32 cellular contexts compared by ENCODE assay signal in genomic region chr14:44791730-44792129, GRCh38.
"Had no signal": no experiment of that assay in that cellular context is flagged by ENCODE, and none has a peak within 500 bp of the region (broad histone marks: within the 10 kb centered on the region; RNA-seq: fewer than 3 reads in every experiment).

No MANE protein-coding gene starts in this region.

- H3K36me3 Mint-ChIP-seq: activated naive CD4-positive, alpha-beta T cell treated with anti-CD3 and anti-CD28 coated beads, Interleukin-2, amount 50 U/mL, for 72 hours had no signal

- FAIRE-seq: RCC 7860 had no signal

- H3K4me1 Mint-ChIP-seq: activated CD4-positive, alpha-beta T cell treated with anti-CD3 and anti-CD28 coated beads for 36 hours; activated CD4-positive, alpha-beta T cell treated with anti-CD3 and anti-CD28 coated beads, Interleukin-2, amount 10 ng/mL, durations not matched to agents 7 days and 5 days had no signal

- H3K36me3 ChIP-seq: adrenal gland, brain microvascular endothelial cell had no signal

- H3K9me3 Mint-ChIP-seq: activated CD4-positive, alpha-beta T cell treated with anti-CD3 and anti-CD28 coated beads, Interleukin-2, amount 10 ng/mL, durations not matched to agents 7 days and 5 days; activated naive CD4-positive, alpha-beta T cell treated with anti-CD3 and anti-CD28 coated beads for 36 hours; activated naive CD4-positive, alpha-beta T cell treated with anti-CD3 and anti-CD28 coated beads, Interleukin-2, amount 50 U/mL, for 72 hours; activated T-cell treated with anti-CD3 and anti-CD28 coated beads, Interleukin-2, amount 50 U/mL, for 24 hours; activated T-helper 1 cell treated with anti-CD3 and anti-CD28 coated beads, Interleukin-12 subunit alpha, Interleukin-12 subunit beta, Interleukin-2, Interleukin-4 antibody, amounts not matched to agents 30 ng/mL and 10 ng/mL and 1 ng/mL, durations not matched to agents 14 hours and 24 hours and 36 hours; T-helper 1 cell treated with Interleukin-12 subunit alpha and Interleukin-12 subunit beta and Interleukin-4 antibody, amounts not matched to agents 30 μg/mL and 1 μg/mL, for 36 hours; T-helper 2 cell treated with Interferon-gamma antibody and Interleukin-4, amounts not matched to agents 5 μg/mL and 100 μg/mL, for 36 hours had no signal

- ATAC-seq: activated CD4-positive, alpha-beta T cell treated with anti-CD3 and anti-CD28 coated beads for 36 hours; activated CD4-positive, CD25-positive, alpha-beta regulatory T cell treated with anti-CD3 and anti-CD28 coated beads, Interleukin-2, amount 50 U/mL, for 24 hours; activated CD8-positive, alpha-beta T cell treated with anti-CD3 and anti-CD28 coated beads, Interleukin-2, amount 10 ng/mL, durations not matched to agents 7 days and 5 days; activated naive CD4-positive, alpha-beta T cell treated with anti-CD3 and anti-CD28 coated beads, Interleukin-2, amount 50 U/mL, for 72 hours had no signal

- H3K4me3 Mint-ChIP-seq: activated CD4-positive, alpha-beta T cell treated with anti-CD3 and anti-CD28 coated beads for 36 hours; activated CD4-positive, alpha-beta T cell treated with anti-CD3 and anti-CD28 coated beads, Interleukin-2, amount 10 ng/mL, durations not matched to agents 7 days and 5 days; activated CD8-positive, alpha-beta T cell treated with anti-CD3 and anti-CD28 coated beads, Interleukin-2, amount 10 ng/mL, durations not matched to agents 7 days and 5 days; activated naive CD4-positive, alpha-beta T cell treated with anti-CD3 and anti-CD28 coated beads for 36 hours; activated T-cell treated with anti-CD3 and anti-CD28 coated beads, Interleukin-2, amount 50 U/mL, for 24 hours; activated T-helper 1 cell treated with anti-CD3 and anti-CD28 coated beads, Interleukin-12 subunit alpha, Interleukin-12 subunit beta, Interleukin-2, Interleukin-4 antibody, amounts not matched to agents 30 ng/mL and 10 ng/mL and 1 ng/mL, durations not matched to agents 14 hours and 24 hours and 36 hours; T-helper 1 cell treated with Interleukin-12 subunit alpha and Interleukin-12 subunit beta and Interleukin-4 antibody, amounts not matched to agents 30 μg/mL and 1 μg/mL, for 36 hours; T-helper 2 cell treated with Interferon-gamma antibody and Interleukin-4, amounts not matched to agents 5 μg/mL and 100 μg/mL, for 36 hours had no signal

- H3K27me3 ChIP-seq: adrenal gland, brain microvascular endothelial cell had no signal

- H3K27me3 Mint-ChIP-seq: activated CD4-positive, alpha-beta T cell treated with anti-CD3 and anti-CD28 coated beads, Interleukin-2, amount 10 ng/mL, durations not matched to agents 7 days and 5 days had no signal

- H3K4me2 ChIP-seq: PC-9 had no signal

- H3K27ac ChIP-seq: adrenal gland, brain microvascular endothelial cell, PC-9, SK-N-MC had no signal

- H3K27ac Mint-ChIP-seq: activated CD4-positive, alpha-beta T cell treated with anti-CD3 and anti-CD28 coated beads for 36 hours; activated CD4-positive, alpha-beta T cell treated with anti-CD3 and anti-CD28 coated beads, Interleukin-2, amount 10 ng/mL, durations not matched to agents 7 days and 5 days; activated CD8-positive, alpha-beta T cell treated with anti-CD3 and anti-CD28 coated beads, Interleukin-2, amount 10 ng/mL, durations not matched to agents 7 days and 5 days; activated naive CD4-positive, alpha-beta T cell treated with anti-CD3 and anti-CD28 coated beads for 36 hours; activated naive CD4-positive, alpha-beta T cell treated with anti-CD3 and anti-CD28 coated beads, Interleukin-2, amount 50 U/mL, for 72 hours; activated T-cell treated with anti-CD3 and anti-CD28 coated beads, Interleukin-2, amount 50 U/mL, for 24 hours; activated T-helper 1 cell treated with anti-CD3 and anti-CD28 coated beads, Interleukin-12 subunit alpha, Interleukin-12 subunit beta, Interleukin-2, Interleukin-4 antibody, amounts not matched to agents 30 ng/mL and 10 ng/mL and 1 ng/mL, durations not matched to agents 14 hours and 24 hours and 36 hours; T-helper 1 cell treated with Interleukin-12 subunit alpha and Interleukin-12 subunit beta and Interleukin-4 antibody, amounts not matched to agents 30 μg/mL and 1 μg/mL, for 36 hours; T-helper 2 cell treated with Interferon-gamma antibody and Interleukin-4, amounts not matched to agents 5 μg/mL and 100 μg/mL, for 36 hours had no signal

- H3K4me3 ChIP-seq: adrenal gland, PC-9, SK-N-MC had no signal

- DNase-seq: activated CD4-positive, alpha-beta T cell treated with anti-CD3 and anti-CD28 coated beads for 36 hours; activated CD4-positive, alpha-beta T cell treated with anti-CD3 and anti-CD28 coated beads, Interleukin-2, amount 10 ng/mL, durations not matched to agents 7 days and 5 days; activated CD4-positive, alpha-beta T cell treated with anti-CD3 and anti-CD28 coated beads, Interleukin-2, amount 50 U/mL, for 48 hours; activated CD8-positive, alpha-beta T cell treated with anti-CD3 and anti-CD28 coated beads, Interleukin-2, amount 10 ng/mL, durations not matched to agents 7 days and 5 days; activated gamma-delta T cell treated with Interleukin-2 at 50 U/mL for 16 hours; activated naive CD4-positive, alpha-beta T cell treated with anti-CD3 and anti-CD28 coated beads for 36 hours; activated T-cell treated with anti-CD3 and anti-CD28 coated beads, Interleukin-2, amount 50 U/mL, for 24 hours; adrenal gland; anterior cingulate cortex; brain microvascular endothelial cell; central memory CD4-positive, alpha-beta T cell; Kasumi-1; KG1; MM.1S; MV-4-11; NCI-H1092; NCI-H1436 treated with DMSO at 0.1 percent for 48 hours; NCI-H1694 treated with DMSO at 0.1 percent for 48 hours; NCI-H2029; NCI-H510A; NCI-H526; NCI-H748 treated with DMSO at 0.1 percent for 48 hours; NK-92 treated with Interleukin-12 subunit alpha and Interleukin-12 subunit beta, amount 100 ng/mL, for 24 hours; PC-9; Right ventricle myocardium superior had no signal

- H2AFZ ChIP-seq: PC-9 had no signal

- H3K4me1 ChIP-seq: adrenal gland had no signal
